11 cellular contexts compared by ENCODE assay signal in the genomic region with DNA sequence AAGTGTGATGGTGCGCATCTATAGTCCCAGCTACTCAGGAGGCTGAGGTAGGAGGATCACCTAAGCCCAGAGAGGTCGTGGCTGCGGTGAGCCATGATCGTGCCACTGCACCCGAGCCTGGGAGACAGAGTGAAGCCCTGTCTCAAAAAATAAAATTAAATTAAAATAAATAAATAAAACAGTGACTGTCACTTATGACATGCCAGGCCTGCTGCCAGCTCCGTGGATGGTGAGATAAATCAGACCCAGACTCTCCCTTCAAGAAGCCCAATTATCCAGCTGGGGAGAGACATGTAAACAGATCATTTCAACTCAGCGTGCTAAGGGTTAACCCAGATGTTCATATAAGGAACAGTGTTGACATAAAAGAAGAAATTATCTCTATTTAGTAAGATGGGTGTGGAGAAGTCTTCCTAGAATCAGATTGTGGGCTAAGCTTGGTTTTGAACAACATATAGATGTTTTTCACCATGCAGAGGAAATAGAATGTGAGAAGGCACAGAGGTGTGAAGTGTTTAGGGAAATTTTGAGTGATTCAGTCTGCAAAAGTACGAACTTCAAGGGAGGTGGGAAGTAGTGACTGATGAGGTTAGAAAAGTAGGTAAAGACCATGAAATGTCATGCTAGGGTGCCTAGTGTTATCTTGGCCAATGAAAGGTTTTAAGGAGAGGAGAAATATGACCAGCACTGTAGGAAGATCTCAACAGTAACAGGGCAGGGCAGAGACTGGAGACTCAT. TPM values are rescaled to one million over a fixed set of nuclear protein-coding genes. Genes with fewer than 3 reads are reported as not detected.
DNase-seq lines count a peak whose midpoint lies in the region; ATAC-seq and TF ChIP-seq lines count a peak whose summit lies in the region.
"Had no signal": no experiment of that assay in that cellular context is flagged by ENCODE, and none has a peak within 500 bp of the region (broad histone marks: within the 10 kb centered on the region; RNA-seq: fewer than 3 reads in every experiment).

No MANE protein-coding gene starts in this region.

- H3K27ac Mint-ChIP-seq in activated T-helper 17 cell treated with anti-CD3 and anti-CD28 coated beads, Interleukin-2, amount 50 U/mL, for 72 hours: peak overlapping the region; percentile 89
- peak overlapping the region; percentile 85 for H3K27ac Mint-ChIP-seq in mesothelial cell of epicardium

- H3K9me3 Mint-ChIP-seq in activated T-helper 17 cell treated with anti-CD3 and anti-CD28 coated beads, Interleukin-2, amount 50 U/mL, for 72 hours: no peaks in the 10 kb centered on the region
- peaks cover 6% of the 10 kb centered on the region for H3K9me3 Mint-ChIP-seq in mesothelial cell of epicardium

- H3K4me1 Mint-ChIP-seq in activated T-helper 17 cell treated with anti-CD3 and anti-CD28 coated beads, Interleukin-2, amount 50 U/mL, for 72 hours: peaks cover 33% of the 10 kb centered on the region
- peaks cover 16% of the 10 kb centered on the region for H3K4me1 Mint-ChIP-seq in mesothelial cell of epicardium

- no peaks in the 10 kb centered on the region for H3K27me3 Mint-ChIP-seq in activated T-helper 17 cell treated with anti-CD3 and anti-CD28 coated beads, Interleukin-2, amount 50 U/mL, for 72 hours
- H3K27me3 Mint-ChIP-seq in mesothelial cell of epicardium (ENCODE audit: low read depth): no peaks in the 10 kb centered on the region

- H3K36me3 Mint-ChIP-seq in activated T-helper 17 cell treated with anti-CD3 and anti-CD28 coated beads, Interleukin-2, amount 50 U/mL, for 72 hours (ENCODE audit: low read depth): peaks cover 99% of the 10 kb centered on the region
- H3K36me3 Mint-ChIP-seq in mesothelial cell of epicardium: peaks cover 39% of the 10 kb centered on the region

- peak; percentile 48 for ATAC-seq in GM21390 (IDR thresholded peaks at IDR 0.05; ENCODE audit: unreplicated experiment)
- ATAC-seq in activated T-helper 17 cell treated with anti-CD3 and anti-CD28 coated beads, Interleukin-2, amount 50 U/mL, for 72 hours (replicated peaks): peak; percentile 87
- ATAC-seq in GM21528 (IDR thresholded peaks at IDR 0.05; ENCODE audit: low FRiP score, unreplicated experiment): no peak
- ATAC-seq in HG03045 (IDR thresholded peaks at IDR 0.05; ENCODE audit: unreplicated experiment): no peak
- ATAC-seq: heart right ventricle had no signal

- TF ChIP-seq CTCF in GM10266 (IDR thresholded peaks at IDR 0.05; ENCODE audit: control insufficient read depth, insufficient read depth, low read depth, missing control alignments) (no peak), mesothelial cell of epicardium (IDR thresholded peaks at IDR 0.05; ENCODE audit: unreplicated experiment) (no peak)

- H3K4me3 Mint-ChIP-seq in activated T-helper 17 cell treated with anti-CD3 and anti-CD28 coated beads, Interleukin-2, amount 50 U/mL, for 72 hours: peak overlapping the region; percentile 67
- H3K4me3 Mint-ChIP-seq in mesothelial cell of epicardium: no peak overlapping the region

- DNase-seq in GM10266 (ENCODE audit: extremely low spot score): peak; percentile 46
- no peak for DNase-seq in mesothelial cell of epicardium (ENCODE audit: low spot score in 2 of 2, unreplicated experiment in 2 of 2)
- DNase-seq in AG08396 (ENCODE audit: low spot score): no peak
- DNase-seq in NCI-H2029 (lab: John Stamatoyannopoulos, UW): no peak
- DNase-seq: dorsolateral prefrontal cortex, heart right ventricle, SHP77 treated with DMSO at 0.1 percent for 48 hours had no signal

RNA-seq across cellular contexts. Expression of a gene that starts 18.3 kb away (rescaled TPM):
- total RNA-seq in activated T-helper 17 cell treated with anti-CD3 and anti-CD28 coated beads, Interleukin-2, amount 50 U/mL, for 72 hours: 100 to 1,000 TPM; 101 to 176 TPM
- 101 to 105 TPM (median 101 TPM) in 3 replicates for total RNA-seq in mesothelial cell of epicardium

RNA-seq across cellular contexts. Expression of a gene that starts 18.6 kb away (rescaled TPM):
- 10 to 100 TPM; 42.7 to 48.1 TPM for total RNA-seq in activated T-helper 17 cell treated with anti-CD3 and anti-CD28 coated beads, Interleukin-2, amount 50 U/mL, for 72 hours
- 61.8 to 66.8 TPM (median 62.1 TPM) in 3 replicates for total RNA-seq in mesothelial cell of epicardium

Comparison
In these comparisons a context has a peak if more than half of its experiments do, and no peak if none do; other contexts are left out.
1. ATAC-seq: peak in GM21390 (single experiment) and activated T-helper 17 cell treated with anti-CD3 and anti-CD28 coated beads, Interleukin-2, amount 50 U/mL, for 72 hours (single experiment); none in GM21528 (single experiment) and HG03045 (single experiment).